ENCODE assay signal across 8 cellular contexts in genomic region chr19:9205506-9206113, GRCh38. TPM values are rescaled to one million over a fixed set of nuclear protein-coding genes. Genes with fewer than 3 reads are reported as not detected.
DNase-seq lines count a peak whose midpoint lies in the region; ATAC-seq and TF ChIP-seq lines count a peak whose summit lies in the region.

No MANE protein-coding gene starts in this region.

- peaks cover 0 to 4% (median 2%) of the 10 kb centered on the region in 7 donors for H3K9me3 Mint-ChIP-seq in naive B cell

- H3K27me3 Mint-ChIP-seq in naive B cell, result peaks cover 5 to 10% (median 6%) of the 10 kb centered on the region in 3 donors

- H3K4me3 ChIP-seq in BE2C (ENCODE audit: low read depth, low read length), result peak overlapping the region; percentile 3; the same call in 1 of the 2 replicates
- no peak overlapping the region for H3K4me3 ChIP-seq in HAP-1

- H3K27me3 ChIP-seq in BE2C (peaks cover 31% of the 10 kb centered on the region), HAP-1 (ENCODE audit: low read depth) (no peaks in the 10 kb centered on the region)

- H3K4me1 ChIP-seq in BE2C (no peaks in the 10 kb centered on the region), HAP-1 (no peaks in the 10 kb centered on the region)

- peak; percentile 87 for TF ChIP-seq CTCF in BE2C (IDR thresholded peaks at IDR 0.05; ENCODE audit: low read depth, low read length)

- peak overlapping the region in 1 of 6 donors; percentile 33 for H3K27ac Mint-ChIP-seq in naive B cell

- H3K36me3 ChIP-seq in BE2C (no peaks in the 10 kb centered on the region), HAP-1 (replicated peaks) (no peaks in the 10 kb centered on the region)

- ATAC-seq in naive B cell (ENCODE audit: low read depth in 2 of 2) (peak; percentile 64 to 72), HG03520 (IDR thresholded peaks at IDR 0.05; ENCODE audit: unreplicated experiment) (no peak)

- peak overlapping the region in 7 of 8 donors; percentile 37 to 81 (median 70) for H3K4me3 Mint-ChIP-seq in naive B cell

- H3K36me3 Mint-ChIP-seq in naive B cell, result no peaks in the 10 kb centered on the region

- H3K4me1 Mint-ChIP-seq in naive B cell, result peaks cover 4 to 7% (median 6%) of the 10 kb centered on the region in 3 donors

- H3K9me3 ChIP-seq in BE2C (no peaks in the 10 kb centered on the region), HAP-1 (no peaks in the 10 kb centered on the region)

- DNase-seq in BE2C, result peak; percentile 78
- DNase-seq in HAP-1 (ENCODE audit: low spot score in 2 of 2), result peak; percentile 30 to 74
- peak; percentile 24 for DNase-seq in NOMO-1 treated with DMSO at 0.1 percent for 48 hours (lab: John Stamatoyannopoulos, UW; ENCODE audit: unreplicated experiment)
- peak; percentile 67 for DNase-seq in activated CD8-positive, alpha-beta memory T cell treated with anti-CD3 and anti-CD28 coated beads, Interleukin-2, amount 50 U/mL, for 4 hours
- peak; percentile 26 for DNase-seq in epidermal melanocyte (ENCODE audit: insufficient read length, low spot score)
- DNase-seq in naive B cell, result peak; percentile 55
- DNase-seq in stimulated activated CD8-positive, alpha-beta memory T cell treated with anti-CD3 and anti-CD28 coated beads, Interleukin-7, amount 100 ng/mL, for 1 hour (ENCODE audit: low read depth in 2 of 2), result peak; percentile 27 to 50

- in situ Hi-C loops in HAP-1 (cut with MboI; ENCODE audit: low sequenced_read_pairs), result no loop called here

RNA-seq across cellular contexts. Expression of gene OR7D4, which starts 13.8 kb away (rescaled TPM):
- polyA plus RNA-seq in BE2C (2012; ENCODE audit: insufficient read depth, insufficient read length, low read depth), result not detected
- not detected for polyA plus RNA-seq in naive B cell (ENCODE audit: low read depth in 6 of 6)

RNA-seq across cellular contexts. Expression of gene OR7D2, which starts 26.8 kb away (rescaled TPM):
- 0.19 TPM for polyA plus RNA-seq in BE2C (2012; ENCODE audit: insufficient read depth, insufficient read length, low read depth)
- under 1 TPM in 1 of 6 donors, not detected in 5; 0.42 TPM for polyA plus RNA-seq in naive B cell (ENCODE audit: low read depth in 6 of 6)

RNA-seq across cellular contexts. Expression of gene OR7E24, which starts 45.1 kb away (rescaled TPM):
- not detected for polyA plus RNA-seq in BE2C (2012; ENCODE audit: insufficient read depth, insufficient read length, low read depth)
- polyA plus RNA-seq in naive B cell (ENCODE audit: low read depth in 6 of 6), result not detected

Comparison
In these comparisons a context has a peak if more than half of its experiments do, and no peak if none do; other contexts are left out.
1. DNase-seq: peak in every context shown above with its lines; median percentile 78 in BE2C; 67 in activated CD8-positive, alpha-beta memory T cell treated with anti-CD3 and anti-CD28 coated beads, Interleukin-2, amount 50 U/mL, for 4 hours; 55 in naive B cell; 52 in HAP-1; 38 in stimulated activated CD8-positive, alpha-beta memory T cell treated with anti-CD3 and anti-CD28 coated beads, Interleukin-7, amount 100 ng/mL, for 1 hour; 26 in epidermal melanocyte; 24 in NOMO-1 treated with DMSO at 0.1 percent for 48 hours.